In the genomic region with DNA sequence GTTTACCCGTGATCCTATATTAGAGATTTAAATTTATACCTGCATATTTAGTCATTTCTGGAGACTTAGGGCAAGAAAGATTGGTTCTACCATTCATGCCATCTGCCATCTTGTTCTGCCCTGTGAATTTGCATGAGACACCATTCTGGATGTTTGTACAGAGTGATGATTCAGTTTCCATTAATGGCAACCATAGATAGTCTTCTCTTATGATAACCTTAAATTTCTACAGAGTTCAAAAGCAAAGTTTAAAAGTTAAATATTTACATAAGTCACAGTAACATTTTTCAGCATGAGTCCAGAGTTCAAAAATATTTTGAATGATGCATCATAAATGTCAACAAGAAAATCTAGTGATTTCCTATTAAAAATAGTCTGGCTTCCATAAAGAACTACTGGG, we compare ENCODE assay signal across 1 cellular context.
TF ChIP-seq lines count a peak whose summit lies in the region.

No MANE protein-coding gene starts in this region.

TF ChIP-seq in HepG2, 621 proteins besides CTCF, POLR2A, EP300 and RAD21 (continued from another document and continues in another):
- no peak for TF ChIP-seq HMGXB3 (CRISPR knock-in tag; IDR thresholded peaks at IDR 0.05; ENCODE audit: borderline replicate concordance)
- TF ChIP-seq ADNP (CRISPR knock-in tag; IDR thresholded peaks at IDR 0.05), result no peak
- TF ChIP-seq SNRNP70 (IDR thresholded peaks at IDR 0.05; ENCODE audit: low read depth, low read length), result no peak
- TF ChIP-seq ZNF644 (CRISPR knock-in tag; IDR thresholded peaks at IDR 0.05; ENCODE audit: low read depth), result peak; percentile 100
- no peak for TF ChIP-seq ZNF605 (CRISPR knock-in tag; IDR thresholded peaks at IDR 0.05)
- no peak; the same call in 1 of the 2 replicates for TF ChIP-seq NR2F6 (IDR thresholded peaks at IDR 0.05)
- TF ChIP-seq NR2F6 (CRISPR knock-in tag; IDR thresholded peaks at IDR 0.05), result no peak; the same call in 1 of the 2 replicates
- TF ChIP-seq ZNF558 (CRISPR knock-in tag; IDR thresholded peaks at IDR 0.05; ENCODE audit: borderline replicate concordance), result no peak
- TF ChIP-seq ZSCAN30 (CRISPR knock-in tag; IDR thresholded peaks at IDR 0.05), result no peak
- TF ChIP-seq MTA3 (CRISPR knock-in tag; IDR thresholded peaks at IDR 0.05), result no peak
- TF ChIP-seq TEAD2 (CRISPR knock-in tag; IDR thresholded peaks at IDR 0.05), result no peak
- TF ChIP-seq KLF6 (CRISPR knock-in tag; IDR thresholded peaks at IDR 0.05), result no peak
- no peak for TF ChIP-seq CENPBD1 (CRISPR knock-in tag; IDR thresholded peaks at IDR 0.05; ENCODE audit: borderline replicate concordance, low read depth)
- no peak for TF ChIP-seq HOXA3 (CRISPR knock-in tag; IDR thresholded peaks at IDR 0.05)
- no peak for TF ChIP-seq ZNF550 (CRISPR knock-in tag; IDR thresholded peaks at IDR 0.05; ENCODE audit: borderline replicate concordance)
- TF ChIP-seq STAT6 (CRISPR knock-in tag; IDR thresholded peaks at IDR 0.05; ENCODE audit: borderline replicate concordance), result no peak
- TF ChIP-seq, protein P1, sequence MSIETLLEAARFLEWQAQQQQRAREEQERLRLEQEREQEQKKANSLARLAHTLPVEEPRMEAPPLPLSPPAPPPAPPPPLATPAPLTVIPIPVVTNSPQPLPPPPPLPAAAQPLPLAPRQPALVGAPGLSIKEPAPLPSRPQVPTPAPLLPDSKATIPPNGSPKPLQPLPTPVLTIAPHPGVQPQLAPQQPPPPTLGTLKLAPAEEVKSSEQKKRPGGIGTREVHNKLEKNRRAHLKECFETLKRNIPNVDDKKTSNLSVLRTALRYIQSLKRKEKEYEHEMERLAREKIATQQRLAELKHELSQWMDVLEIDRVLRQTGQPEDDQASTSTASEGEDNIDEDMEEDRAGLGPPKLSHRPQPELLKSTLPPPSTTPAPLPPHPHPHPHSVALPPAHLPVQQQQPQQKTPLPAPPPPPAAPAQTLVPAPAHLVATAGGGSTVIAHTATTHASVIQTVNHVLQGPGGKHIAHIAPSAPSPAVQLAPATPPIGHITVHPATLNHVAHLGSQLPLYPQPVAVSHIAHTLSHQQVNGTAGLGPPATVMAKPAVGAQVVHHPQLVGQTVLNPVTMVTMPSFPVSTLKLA (IDR thresholded peaks at IDR 0.05), result no peak
- TF ChIP-seq ZNF282 (IDR thresholded peaks at IDR 0.05; ENCODE audit: partially characterized antibody), result no peak
- no peak for TF ChIP-seq NFATC3 (CRISPR knock-in tag; IDR thresholded peaks at IDR 0.05)
- no peak for TF ChIP-seq IKZF4 (CRISPR knock-in tag; IDR thresholded peaks at IDR 0.05; ENCODE audit: borderline replicate concordance, low read depth, not compliant biosample characterization)
- no peak for TF ChIP-seq ZNF18 (CRISPR knock-in tag; IDR thresholded peaks at IDR 0.05; ENCODE audit: insufficient replicate concordance)
- TF ChIP-seq NR0B2 (CRISPR knock-in tag; IDR thresholded peaks at IDR 0.05), result no peak
- no peak for TF ChIP-seq HNRNPL (IDR thresholded peaks at IDR 0.05; ENCODE audit: low read depth, low read length)
- no peak for TF ChIP-seq MAFG (CRISPR knock-in tag; IDR thresholded peaks at IDR 0.05)
- no peak for TF ChIP-seq POLR2AphosphoS2 (IDR thresholded peaks at IDR 0.05; ENCODE audit: low read depth, low read length)
- no peak for TF ChIP-seq ZBTB49 (CRISPR knock-in tag; IDR thresholded peaks at IDR 0.05; ENCODE audit: borderline replicate concordance)
- no peak for TF ChIP-seq ZNF775 (CRISPR knock-in tag; IDR thresholded peaks at IDR 0.05; ENCODE audit: borderline replicate concordance)
- TF ChIP-seq ZNF746 (CRISPR knock-in tag; IDR thresholded peaks at IDR 0.05), result no peak
- TF ChIP-seq, protein P2, sequence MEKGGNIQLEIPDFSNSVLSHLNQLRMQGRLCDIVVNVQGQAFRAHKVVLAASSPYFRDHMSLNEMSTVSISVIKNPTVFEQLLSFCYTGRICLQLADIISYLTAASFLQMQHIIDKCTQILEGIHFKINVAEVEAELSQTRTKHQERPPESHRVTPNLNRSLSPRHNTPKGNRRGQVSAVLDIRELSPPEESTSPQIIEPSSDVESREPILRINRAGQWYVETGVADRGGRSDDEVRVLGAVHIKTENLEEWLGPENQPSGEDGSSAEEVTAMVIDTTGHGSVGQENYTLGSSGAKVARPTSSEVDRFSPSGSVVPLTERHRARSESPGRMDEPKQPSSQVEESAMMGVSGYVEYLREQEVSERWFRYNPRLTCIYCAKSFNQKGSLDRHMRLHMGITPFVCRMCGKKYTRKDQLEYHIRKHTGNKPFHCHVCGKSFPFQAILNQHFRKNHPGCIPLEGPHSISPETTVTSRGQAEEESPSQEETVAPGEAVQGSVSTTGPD (CRISPR knock-in tag; IDR thresholded peaks at IDR 0.05), result no peak
- no peak for TF ChIP-seq ZFP82 (CRISPR knock-in tag; IDR thresholded peaks at IDR 0.05; ENCODE audit: borderline replicate concordance)
- TF ChIP-seq PAWR (CRISPR knock-in tag; IDR thresholded peaks at IDR 0.05; ENCODE audit: borderline replicate concordance), result no peak
- TF ChIP-seq ARID5B (CRISPR knock-in tag; IDR thresholded peaks at IDR 0.05), result peak; percentile 81; the same call in 1 of the 2 replicates
